8 cellular contexts compared by ENCODE assay signal in the genomic region with DNA sequence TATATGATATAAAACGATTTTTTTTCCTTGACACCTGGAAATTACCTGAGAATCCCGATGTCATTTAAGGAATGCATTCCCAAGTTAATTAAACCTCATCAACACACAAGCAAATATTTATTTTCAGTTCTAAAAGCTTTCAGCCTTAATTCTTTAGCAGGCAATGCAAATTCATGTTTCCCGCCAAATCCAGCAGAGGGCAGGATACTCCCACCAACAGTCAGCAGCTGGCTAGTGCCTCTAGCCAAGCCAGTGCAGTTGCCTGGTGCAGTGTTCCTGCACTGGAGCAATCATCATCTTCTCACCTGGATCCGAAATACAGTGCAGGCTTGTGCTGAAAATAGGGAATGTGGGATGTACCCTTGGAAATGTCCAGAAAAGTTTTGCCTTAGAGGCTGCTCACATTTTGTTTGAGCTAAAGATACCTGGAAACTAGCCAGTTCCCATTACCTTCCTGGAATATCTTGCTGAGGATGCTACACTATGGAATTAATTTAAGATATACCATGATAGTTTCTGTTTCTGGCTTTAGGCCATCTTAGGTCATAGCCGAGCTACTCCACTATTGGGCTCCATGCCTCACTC. TPM values are rescaled to one million over a fixed set of nuclear protein-coding genes. Genes with fewer than 3 reads are reported as not detected.
DNase-seq lines count a peak whose midpoint lies in the region; ATAC-seq and TF ChIP-seq lines count a peak whose summit lies in the region.

No MANE protein-coding gene starts in this region.

- no peak overlapping the region for H3K4ac ChIP-seq in H9 (ENCODE audit: low read depth, low read length)

- no peak overlapping the region for H3K4me2 ChIP-seq in H9 (ENCODE audit: insufficient read depth, insufficient read length, low read length)
- H3K4me2 ChIP-seq in Loucy (ENCODE audit: low read depth, low read length, poor library complexity, severe bottlenecking) = no peak overlapping the region
- H3K4me2 ChIP-seq in SK-N-SH = no peak overlapping the region

- H3K36me3 ChIP-seq in Loucy (ENCODE audit: insufficient read depth, low read length) (no peaks in the 10 kb centered on the region), SK-N-SH (replicated peaks in 1 of 2; ENCODE audit: control insufficient read depth in 1 of 2, insufficient read depth in 2 of 2, low read length in 1 of 2) (no peaks in the 10 kb centered on the region)

- CTCF ChIA-PET in SK-N-SH (lab: Yijun Ruan, JAX) = interaction anchor here (0.6 to 2.5 kb wide), 38 partner anchors 9 to 1275 kb away, joined by 3 to 15 read pairs (median 4); partner anchors contain the start of gene ERMN

- DNase-seq in H9 = peak; percentile 69
- peak; percentile 54 for DNase-seq in SK-N-SH
- DNase-seq in Right ventricle myocardium superior = peak; percentile 56
- peak; percentile 70 for DNase-seq in putamen (ENCODE audit: low spot score)
- no peak for DNase-seq in NCI-H187 treated with DMSO at 0.1 percent for 48 hours (lab: John Stamatoyannopoulos, UW)

- H3K27ac ChIP-seq in H9 (ENCODE audit: insufficient read length, low read depth, low read length) (no peak overlapping the region), SK-N-SH (ENCODE audit: low read depth in 2 of 2, low read length in 1 of 2) (no peak overlapping the region)

- no peak overlapping the region for H2AFZ ChIP-seq in H9 (ENCODE audit: low read length)
- H2AFZ ChIP-seq in Loucy (ENCODE audit: low read length) = no peak overlapping the region
- no peak overlapping the region for H2AFZ ChIP-seq in SK-N-SH (ENCODE audit: low read depth)

- H2BK120ac ChIP-seq in H9 (ENCODE audit: low read depth, low read length, poor library complexity, severe bottlenecking) = no peak overlapping the region

- peak; percentile 92 for ATAC-seq in Right ventricle myocardium superior (ENCODE audit: poor library complexity)

- intact Hi-C loops in Right ventricle myocardium superior (cut with DNase I) = no loop called here

- H3K9me2 ChIP-seq in Loucy (replicated peaks; ENCODE audit: low read depth, low read length) (no peaks in the 10 kb centered on the region), SK-N-SH (no peaks in the 10 kb centered on the region)

- no peaks in the 10 kb centered on the region for H4K20me1 ChIP-seq in H9 (ENCODE audit: control insufficient read depth, insufficient read depth, insufficient read length)
- H4K20me1 ChIP-seq in Loucy (ENCODE audit: insufficient read depth, low read length, poor library complexity, severe bottlenecking) = no peaks in the 10 kb centered on the region
- no peaks in the 10 kb centered on the region for H4K20me1 ChIP-seq in SK-N-SH (ENCODE audit: insufficient read depth)

- no peak overlapping the region for H2BK20ac ChIP-seq in H9 (ENCODE audit: low read depth, low read length, poor library complexity, severe bottlenecking)

- H3K56ac ChIP-seq in H9 (ENCODE audit: insufficient read length, low read depth, low read length) = no peak overlapping the region

- TF ChIP-seq EP300 in SK-N-SH (IDR thresholded peaks at IDR 0.05; ENCODE audit: borderline replicate concordance in 1 of 2, low read depth in 1 of 2, low read length in 1 of 2) = no peak

- H4K8ac ChIP-seq in H9 (replicated peaks; ENCODE audit: insufficient read length, low read depth, low read length) = no peak overlapping the region

- no peak overlapping the region for H2BK5ac ChIP-seq in H9 (ENCODE audit: insufficient read length, low read length)

- TF ChIP-seq CTCF in GM12872 (IDR thresholded peaks at IDR 0.05; ENCODE audit: insufficient read depth, low read depth, low read length) (peak; percentile 84), H9 (conservative IDR thresholded peaks at IDR 0.05) (peak; percentile 86), Loucy (conservative IDR thresholded peaks at IDR 0.05; ENCODE audit: low read length) (peak; percentile 80), SK-N-SH (IDR thresholded peaks at IDR 0.05) (peak; percentile 71)

- no peak overlapping the region for H4K91ac ChIP-seq in H9 (ENCODE audit: insufficient read length, low read depth, low read length)

- no peaks in the 10 kb centered on the region for H3K4me1 ChIP-seq in H9 (ENCODE audit: insufficient read depth, low read length)
- no peaks in the 10 kb centered on the region for H3K4me1 ChIP-seq in Loucy (ENCODE audit: insufficient read depth, low read length, poor library complexity, severe bottlenecking)
- no peaks in the 10 kb centered on the region for H3K4me1 ChIP-seq in SK-N-SH (ENCODE audit: control insufficient read depth in 1 of 2, insufficient read depth in 2 of 2, low read depth in 1 of 2, low read length in 1 of 2)

- H3K4me3 ChIP-seq in Loucy (ENCODE audit: low read length, poor library complexity, severe bottlenecking) (no peak overlapping the region), SK-N-SH (ENCODE audit: low read depth in 2 of 2, low read length in 1 of 2) (peak overlapping the region in 1 of 2 experiments; percentile 41; a peak in 1 of 4 replicates)

- no peak overlapping the region for H2BK15ac ChIP-seq in H9 (ENCODE audit: low read depth, low read length)

- no CpG with 5 or more reads among the region's 5 CpGs for WGBS in H9 (ENCODE audit: extremely low coverage, insufficient read length, low lambda C conversion rate)
- WGBS in SK-N-SH (ENCODE audit: low lambda C conversion rate) = 2% methylated on average over 5 of the region's 5 CpGs

- no peaks in the 10 kb centered on the region for H3K27me3 ChIP-seq in H9 (ENCODE audit: insufficient read depth, low read length)
- no peaks in the 10 kb centered on the region for H3K27me3 ChIP-seq in Loucy (ENCODE audit: insufficient read depth, low read length, poor library complexity, severe bottlenecking)
- peaks cover 23% of the 10 kb centered on the region for H3K27me3 ChIP-seq in SK-N-SH (ENCODE audit: insufficient read depth)

- H3K79me2 ChIP-seq in H9 (ENCODE audit: insufficient read depth, low read length) (no peaks in the 10 kb centered on the region), Loucy (ENCODE audit: insufficient read depth, low read length) (no peaks in the 10 kb centered on the region), SK-N-SH (ENCODE audit: insufficient read depth) (no peaks in the 10 kb centered on the region)

- H3K4me1 Mint-ChIP-seq in H9 = peaks cover 4 to 7% of the 10 kb centered on the region in 2 experiments; a peak in 3 of 4 replicates
- H3K4me1 Mint-ChIP-seq in activated naive CD8-positive, alpha-beta T cell (ENCODE audit: low read depth) = peaks cover 63% of the 10 kb centered on the region

- H3K23me2 ChIP-seq in H9 (ENCODE audit: insufficient read length, low read depth, low read length, poor library complexity, severe bottlenecking) = no peaks in the 10 kb centered on the region

- TF ChIP-seq RAD21 in SK-N-SH (IDR thresholded peaks at IDR 0.05; ENCODE audit: low read length) = peak; percentile 83

- no peaks in the 10 kb centered on the region for H3K27me3 Mint-ChIP-seq in H9 (ENCODE audit: low read depth)
- H3K27me3 Mint-ChIP-seq in activated naive CD8-positive, alpha-beta T cell = no peaks in the 10 kb centered on the region

- H3F3A ChIP-seq in Loucy (ENCODE audit: low read depth) = no peaks in the 10 kb centered on the region
- no peaks in the 10 kb centered on the region for H3F3A ChIP-seq in SK-N-SH (replicated peaks; ENCODE audit: insufficient read depth)

- no peaks in the 10 kb centered on the region for H3K79me1 ChIP-seq in H9 (ENCODE audit: insufficient read depth, low read depth, low read length, poor library complexity, severe bottlenecking)

- H3K14ac ChIP-seq in H9 (ENCODE audit: insufficient read depth, low read length) = no peak overlapping the region

- H3K9ac ChIP-seq in H9 (ENCODE audit: extremely low read depth, insufficient read length, low read length) (no peak overlapping the region), Loucy (ENCODE audit: low read depth, low read length, poor library complexity, severe bottlenecking) (no peak overlapping the region), SK-N-SH (no peak overlapping the region)

- no peaks in the 10 kb centered on the region; a peak in 1 of 5 replicates for H3K9me3 Mint-ChIP-seq in H9
- no peaks in the 10 kb centered on the region for H3K9me3 Mint-ChIP-seq in activated naive CD8-positive, alpha-beta T cell (ENCODE audit: low read depth)

- no peak overlapping the region for H3T11ph ChIP-seq in H9 (ENCODE audit: low read length)

- no peak overlapping the region for H2BK12ac ChIP-seq in H9 (ENCODE audit: insufficient read length, low read depth, low read length)

- no peak overlapping the region for H3K18ac ChIP-seq in H9 (ENCODE audit: insufficient read length, low read depth, low read length)

- no peaks in the 10 kb centered on the region for H3K9me3 ChIP-seq in H9 (ENCODE audit: control insufficient read depth, low read depth, low read length)
- no peaks in the 10 kb centered on the region for H3K9me3 ChIP-seq in Loucy (ENCODE audit: insufficient read depth, low read depth, low read length)
- H3K9me3 ChIP-seq in SK-N-SH = no peaks in the 10 kb centered on the region

- no peaks in the 10 kb centered on the region for H3K36me3 Mint-ChIP-seq in H9 (ENCODE audit: insufficient read depth in 1 of 3, low read depth in 3 of 3)
- H3K36me3 Mint-ChIP-seq in activated naive CD8-positive, alpha-beta T cell = no peaks in the 10 kb centered on the region

- no peak overlapping the region for H3K4me3 Mint-ChIP-seq in H9
- no peak overlapping the region for H3K4me3 Mint-ChIP-seq in activated naive CD8-positive, alpha-beta T cell

- H3K23ac ChIP-seq in H9 (ENCODE audit: insufficient read length, low read depth, low read length) = no peak overlapping the region

- H2AK5ac ChIP-seq in H9 (ENCODE audit: insufficient read length, low read length) = no peak overlapping the region

- no peak overlapping the region for H3K27ac Mint-ChIP-seq in H9
- peak overlapping the region; percentile 31 for H3K27ac Mint-ChIP-seq in activated naive CD8-positive, alpha-beta T cell

- no peak overlapping the region for H4K5ac ChIP-seq in H9 (ENCODE audit: insufficient read length, low read depth, low read length)

- POLR2A ChIA-PET in SK-N-SH (lab: Yijun Ruan, JAX) = no interaction called here

TF ChIP-seq in SK-N-SH, 30 proteins besides CTCF, POLR2A, EP300 and RAD21:
- peak; percentile 67 for TF ChIP-seq SMC3 (IDR thresholded peaks at IDR 0.05; ENCODE audit: low read depth, low read length)
- TF ChIP-seq, protein P1, sequence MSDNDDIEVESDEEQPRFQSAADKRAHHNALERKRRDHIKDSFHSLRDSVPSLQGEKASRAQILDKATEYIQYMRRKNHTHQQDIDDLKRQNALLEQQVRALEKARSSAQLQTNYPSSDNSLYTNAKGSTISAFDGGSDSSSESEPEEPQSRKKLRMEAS (IDR thresholded peaks at IDR 0.05; ENCODE audit: low read depth) = no peak

RNA-seq across cellular contexts. Expression of gene CYTIP, which starts 48.4 kb away (rescaled TPM):
- 0.09 and 0.28 TPM in 2 replicates for total RNA-seq in H9 (2021)
- polyA plus RNA-seq in SK-N-SH (2012; rRNA removed) = not detected in 2 replicates
- polyA plus RNA-seq in SK-N-SH (2012; cell fraction: cytosol; rRNA removed) = not detected in 2 replicates
- polyA plus RNA-seq in SK-N-SH (2012; cell fraction: nucleus; rRNA removed) = not detected in 2 replicates
- total RNA-seq in Right ventricle myocardium superior = 1.1 TPM
